Comparison of ENCODE assay signal across 13 cellular contexts in genomic region chr22:37178350-37179125, GRCh38. TPM values are rescaled to one million over a fixed set of nuclear protein-coding genes. Genes with fewer than 3 reads are reported as not detected.
DNase-seq lines count a peak whose midpoint lies in the region; ATAC-seq, FAIRE-seq and TF ChIP-seq lines count a peak whose summit lies in the region.
"Had no signal": no experiment of that assay in that cellular context is flagged by ENCODE, and none has a peak within 500 bp of the region (broad histone marks: within the 10 kb centered on the region; RNA-seq: fewer than 3 reads in every experiment).

No MANE protein-coding gene starts in this region.

- H3K4me1 ChIP-seq in endothelial cell of umbilical vein (ENCODE audit: control insufficient read depth, extremely low read depth, insufficient read depth, low read length) (peaks cover 30% of the 10 kb centered on the region), thyroid gland (peaks cover 0 to 30% of the 10 kb centered on the region in 2 donors)

- H3K27ac ChIP-seq in endothelial cell of umbilical vein (ENCODE audit: insufficient read depth, low read depth, low read length): peak overlapping the region; percentile 82
- H3K27ac ChIP-seq in thyroid gland: peak overlapping the region in 1 of 3 donors; percentile 52
- H3K27ac ChIP-seq: 22Rv1, ovary had no signal

- peaks cover 10% of the 10 kb centered on the region for H3K36me3 Mint-ChIP-seq in mesothelial cell of epicardium
- H3K36me3 Mint-ChIP-seq in activated T-helper 2 cell treated with anti-CD3 and anti-CD28 coated beads, Interferon-gamma antibody, Interleukin-2, Interleukin-4, amounts not matched to agents 10 μg/mL and 5 μg/mL and 100 μg/mL, durations not matched to agents 14 hours and 24 hours and 36 hours (ENCODE audit: low read depth): peaks cover 2% of the 10 kb centered on the region

- no peaks in the 10 kb centered on the region for H3K9me1 ChIP-seq in endothelial cell of umbilical vein (replicated peaks; ENCODE audit: control insufficient read depth, extremely low read depth, insufficient read depth, low read length)

- H3K4me3 Mint-ChIP-seq in mesothelial cell of epicardium: no peak overlapping the region
- H3K4me3 Mint-ChIP-seq in activated T-helper 2 cell treated with anti-CD3 and anti-CD28 coated beads, Interferon-gamma antibody, Interleukin-2, Interleukin-4, amounts not matched to agents 10 μg/mL and 5 μg/mL and 100 μg/mL, durations not matched to agents 14 hours and 24 hours and 36 hours (ENCODE audit: low read depth): no peak overlapping the region

- H3K9me3 ChIP-seq in endothelial cell of umbilical vein (replicated peaks; ENCODE audit: control insufficient read depth, insufficient read depth, low read length) (no peaks in the 10 kb centered on the region), thyroid gland (no peaks in the 10 kb centered on the region)
- H3K9me3 ChIP-seq: ovary had no signal

- CTCF ChIA-PET in endothelial cell of umbilical vein (lab: Charles Lee): interaction anchor here (2.3 to 5.5 kb wide), 4 partner anchors 9 to 20 kb away, joined by 6 to 54 read pairs (median 8); partner anchors contain the start of gene C1QTNF6

- H3K27me3 ChIP-seq in endothelial cell of umbilical vein (ENCODE audit: control insufficient read depth in 2 of 2, insufficient read depth in 2 of 2, low read length in 2 of 2): no peaks in the 10 kb centered on the region
- no peaks in the 10 kb centered on the region for H3K27me3 ChIP-seq in thyroid gland
- H3K27me3 ChIP-seq: ovary had no signal

- H3K4me3 ChIP-seq in endothelial cell of umbilical vein (replicated peaks in 1 of 3; ENCODE audit: insufficient read depth in 1 of 3, low read depth in 1 of 3, low read length in 3 of 3) (no peak overlapping the region), thyroid gland (replicated peaks in 1 of 3) (no peak overlapping the region)
- H3K4me3 ChIP-seq: ovary had no signal

- no peaks in the 10 kb centered on the region for H3K27me3 Mint-ChIP-seq in mesothelial cell of epicardium (ENCODE audit: low read depth)
- H3K27me3 Mint-ChIP-seq in activated T-helper 2 cell treated with anti-CD3 and anti-CD28 coated beads, Interferon-gamma antibody, Interleukin-2, Interleukin-4, amounts not matched to agents 10 μg/mL and 5 μg/mL and 100 μg/mL, durations not matched to agents 14 hours and 24 hours and 36 hours (ENCODE audit: low read depth): no peaks in the 10 kb centered on the region

- TF ChIP-seq POLR2A in endothelial cell of umbilical vein (IDR thresholded peaks at IDR 0.05; ENCODE audit: low read depth, low read length): no peak
- TF ChIP-seq POLR2A in thyroid gland (IDR thresholded peaks at IDR 0.05): no peak

- BruUV-seq in endothelial cell of umbilical vein (replicated peaks; lab: Mats Ljungman, UMichigan): no TSS peak

- peak; percentile 4 for DNase-seq in DMS79 treated with DMSO at 0.1 percent for 48 hours (lab: John Stamatoyannopoulos, UW)
- no peak for DNase-seq in DMS79 (lab: John Stamatoyannopoulos, UW)
- peak; percentile 65 for DNase-seq in endothelial cell of umbilical vein (ENCODE audit: low read depth, low spot score)
- DNase-seq in mesothelial cell of epicardium (ENCODE audit: low spot score in 2 of 2, unreplicated experiment in 2 of 2): no peak
- peak; percentile 30 to 37 for DNase-seq in thyroid gland
- DNase-seq in amniotic stem cell (lab: John Stamatoyannopoulos, UW): no peak
- DNase-seq in activated T-helper 2 cell treated with anti-CD3 and anti-CD28 coated beads, Interferon-gamma antibody, Interleukin-2, Interleukin-4, amounts not matched to agents 10 μg/mL and 5 μg/mL and 100 μg/mL, durations not matched to agents 14 hours and 24 hours and 36 hours (ENCODE audit: low spot score): no peak
- DNase-seq: KBM-7, NCI-H774 had no signal

- POLR2A ChIA-PET in endothelial cell of umbilical vein (lab: Charles Lee): interaction anchor here (0.8 kb wide), 1 partner anchor 9 kb away, joined by 3 read pairs; the partner anchor contains the start of gene C1QTNF6

- no peaks in the 10 kb centered on the region for H3K36me3 ChIP-seq in endothelial cell of umbilical vein (ENCODE audit: control insufficient read depth in 2 of 2, extremely low read depth in 1 of 2, insufficient read depth in 2 of 2, low read length in 2 of 2)
- no peaks in the 10 kb centered on the region for H3K36me3 ChIP-seq in thyroid gland
- H3K36me3 ChIP-seq: ovary had no signal

- H3K9me3 Mint-ChIP-seq in mesothelial cell of epicardium: no peaks in the 10 kb centered on the region
- no peaks in the 10 kb centered on the region for H3K9me3 Mint-ChIP-seq in activated T-helper 2 cell treated with anti-CD3 and anti-CD28 coated beads, Interferon-gamma antibody, Interleukin-2, Interleukin-4, amounts not matched to agents 10 μg/mL and 5 μg/mL and 100 μg/mL, durations not matched to agents 14 hours and 24 hours and 36 hours

- no peaks in the 10 kb centered on the region for H4K20me1 ChIP-seq in endothelial cell of umbilical vein (replicated peaks; ENCODE audit: control insufficient read depth, extremely low read depth, insufficient read depth, low read length)

- no peak overlapping the region for H3K4me2 ChIP-seq in endothelial cell of umbilical vein (ENCODE audit: insufficient read depth, low read length)

- 47 to 52% methylated on average over 11 to 16 of the region's 17 CpGs for WGBS in thyroid gland, 2 donors

- H3K4me1 Mint-ChIP-seq in mesothelial cell of epicardium: peaks cover 32% of the 10 kb centered on the region
- H3K4me1 Mint-ChIP-seq in activated T-helper 2 cell treated with anti-CD3 and anti-CD28 coated beads, Interferon-gamma antibody, Interleukin-2, Interleukin-4, amounts not matched to agents 10 μg/mL and 5 μg/mL and 100 μg/mL, durations not matched to agents 14 hours and 24 hours and 36 hours (ENCODE audit: low read depth): peaks cover 9% of the 10 kb centered on the region

- ATAC-seq in GM21529 (IDR thresholded peaks at IDR 0.05; ENCODE audit: unreplicated experiment): no peak

- peak; percentile 76 for FAIRE-seq in endothelial cell of umbilical vein (lab: Jason Lieb, UNC)

- peak overlapping the region; percentile 60 for H3K27ac Mint-ChIP-seq in mesothelial cell of epicardium
- no peak overlapping the region for H3K27ac Mint-ChIP-seq in activated T-helper 2 cell treated with anti-CD3 and anti-CD28 coated beads, Interferon-gamma antibody, Interleukin-2, Interleukin-4, amounts not matched to agents 10 μg/mL and 5 μg/mL and 100 μg/mL, durations not matched to agents 14 hours and 24 hours and 36 hours

- H3K9ac ChIP-seq in endothelial cell of umbilical vein (replicated peaks; ENCODE audit: extremely low read depth, insufficient read depth, low read length): no peak overlapping the region

- H2AFZ ChIP-seq in endothelial cell of umbilical vein (ENCODE audit: low read depth, low read length): peak overlapping the region; percentile 2

- dilution Hi-C loops in endothelial cell of umbilical vein (cut with MboI; ENCODE audit: extremely low pct_ligation_motif_present, low sequenced_read_pairs): no loop called here

- no peak for TF ChIP-seq CTCF in endothelial cell of umbilical vein (IDR thresholded peaks at IDR 0.05; ENCODE audit: extremely low read depth in 1 of 2, insufficient read depth in 1 of 2, low read depth in 1 of 2, low read length in 2 of 2)
- no peak for TF ChIP-seq CTCF in mesothelial cell of epicardium (IDR thresholded peaks at IDR 0.05; ENCODE audit: unreplicated experiment)
- TF ChIP-seq CTCF in thyroid gland (IDR thresholded peaks at IDR 0.05): no peak

- no peaks in the 10 kb centered on the region for H3K79me2 ChIP-seq in endothelial cell of umbilical vein (ENCODE audit: control insufficient read depth, insufficient read depth, low read length)

- intact Hi-C loops in endothelial cell of umbilical vein (cut with micrococcal nuclease) (no loop called here), thyroid gland (cut with DNase I) (no loop called here)
- intact Hi-C loops in activated T-helper 2 cell treated with anti-CD3 and anti-CD28 coated beads, Interferon-gamma antibody, Interleukin-2, Interleukin-4, amounts not matched to agents 10 μg/mL and 5 μg/mL and 100 μg/mL, durations not matched to agents 14 hours and 24 hours and 36 hours (cut with micrococcal nuclease): no loop called here

RNA-seq across cellular contexts. Expression of gene C1QTNF6, which starts 9.5 kb away (rescaled TPM):
- 27.6 and 31.5 TPM in 2 replicates for total RNA-seq in endothelial cell of umbilical vein
- polyA plus RNA-seq in endothelial cell of umbilical vein: 20.2 and 23.6 TPM in 2 replicates
- 13.0 and 13.9 TPM in 2 replicates for polyA plus RNA-seq in endothelial cell of umbilical vein (2011; cell fraction: cytosol; rRNA removed)
- 21.5 and 22.1 TPM in 2 replicates for polyA plus RNA-seq in endothelial cell of umbilical vein (2011; cell fraction: nucleus; rRNA removed)
- 10.6 and 12.3 TPM in 2 replicates for polyA plus RNA-seq in endothelial cell of umbilical vein (2012)
- 9.3 and 12.7 TPM in 2 replicates for polyA minus RNA-seq in endothelial cell of umbilical vein
- 24.2 TPM for polyA minus RNA-seq in endothelial cell of umbilical vein (2011; cell fraction: cytosol; rRNA and poly(A)+ RNA removed)
- polyA minus RNA-seq in endothelial cell of umbilical vein (2011; cell fraction: nucleus; rRNA and poly(A)+ RNA removed): 7.0 and 7.6 TPM in 2 replicates
- total RNA-seq in mesothelial cell of epicardium: 51.8 to 58.3 TPM (median 54.1 TPM) in 3 replicates
- 1 to 10 TPM; 1.7 to 4.8 (median 3.6) TPM for total RNA-seq in thyroid gland
- total RNA-seq in activated T-helper 2 cell treated with anti-CD3 and anti-CD28 coated beads, Interferon-gamma antibody, Interleukin-2, Interleukin-4, amounts not matched to agents 10 μg/mL and 5 μg/mL and 100 μg/mL, durations not matched to agents 14 hours and 24 hours and 36 hours: 7.5 and 7.7 TPM in 2 replicates

RNA-seq across cellular contexts. Expression of gene IL2RB, which starts 28.8 kb away (rescaled TPM):
- total RNA-seq in endothelial cell of umbilical vein (not detected in 2 replicates), mesothelial cell of epicardium (1.6 to 2.1 TPM (median 1.7 TPM) in 3 replicates), thyroid gland (1 to 10 TPM in 1 of 4 donors, under 1 TPM in 3; 0.11 to 1.7 (median 0.73) TPM)
- polyA plus RNA-seq in endothelial cell of umbilical vein: 0.01 and 0.10 TPM in 2 replicates
- not detected in 2 replicates for polyA plus RNA-seq in endothelial cell of umbilical vein (2011; cell fraction: cytosol; rRNA removed)
- not detected in 2 replicates for polyA plus RNA-seq in endothelial cell of umbilical vein (2011; cell fraction: nucleus; rRNA removed)
- not detected in 2 replicates for polyA plus RNA-seq in endothelial cell of umbilical vein (2012)
- not detected in 2 replicates for polyA minus RNA-seq in endothelial cell of umbilical vein
- polyA minus RNA-seq in endothelial cell of umbilical vein (2011; cell fraction: cytosol; rRNA and poly(A)+ RNA removed): not detected
- not detected in 2 replicates for polyA minus RNA-seq in endothelial cell of umbilical vein (2011; cell fraction: nucleus; rRNA and poly(A)+ RNA removed)
- 404 and 410 TPM in 2 replicates for total RNA-seq in activated T-helper 2 cell treated with anti-CD3 and anti-CD28 coated beads, Interferon-gamma antibody, Interleukin-2, Interleukin-4, amounts not matched to agents 10 μg/mL and 5 μg/mL and 100 μg/mL, durations not matched to agents 14 hours and 24 hours and 36 hours

RNA-seq across cellular contexts. Expression of gene SSTR3, which starts 33.7 kb away (rescaled TPM):
- not detected in 2 replicates for total RNA-seq in endothelial cell of umbilical vein
- not detected in 2 replicates for polyA plus RNA-seq in endothelial cell of umbilical vein
- polyA plus RNA-seq in endothelial cell of umbilical vein (2011; cell fraction: cytosol; rRNA removed): not detected in 2 replicates
- not detected in 2 replicates for polyA plus RNA-seq in endothelial cell of umbilical vein (2011; cell fraction: nucleus; rRNA removed)
- not detected in 2 replicates for polyA plus RNA-seq in endothelial cell of umbilical vein (2012)
- not detected in 2 replicates for polyA minus RNA-seq in endothelial cell of umbilical vein
- not detected for polyA minus RNA-seq in endothelial cell of umbilical vein (2011; cell fraction: cytosol; rRNA and poly(A)+ RNA removed)
- not detected in 2 replicates for polyA minus RNA-seq in endothelial cell of umbilical vein (2011; cell fraction: nucleus; rRNA and poly(A)+ RNA removed)
- 0.61 to 0.82 TPM (median 0.69 TPM) in 3 replicates for total RNA-seq in mesothelial cell of epicardium
- under 1 TPM in 3 of 4 donors, not detected in 1; 0.11 to 0.24 (median 0.13) TPM for total RNA-seq in thyroid gland
- total RNA-seq in activated T-helper 2 cell treated with anti-CD3 and anti-CD28 coated beads, Interferon-gamma antibody, Interleukin-2, Interleukin-4, amounts not matched to agents 10 μg/mL and 5 μg/mL and 100 μg/mL, durations not matched to agents 14 hours and 24 hours and 36 hours: 0.64 and 0.75 TPM in 2 replicates
- total RNA-seq: glomerular endothelial cell had no signal

Comparison
In these comparisons a context has a peak if more than half of its experiments do, and no peak if none do; other contexts are left out.
1. DNase-seq: peak in DMS79 treated with DMSO at 0.1 percent for 48 hours (single experiment), endothelial cell of umbilical vein (single experiment) and thyroid gland (2 of 2); none in DMS79 (single experiment), mesothelial cell of epicardium (0 of 2), amniotic stem cell (single experiment) and activated T-helper 2 cell treated with anti-CD3 and anti-CD28 coated beads, Interferon-gamma antibody, Interleukin-2, Interleukin-4, amounts not matched to agents 10 μg/mL and 5 μg/mL and 100 μg/mL, durations not matched to agents 14 hours and 24 hours and 36 hours (single experiment).
2. RNA of gene IL2RB, which starts 28.8 kb away (total RNA-seq): 404 to 410 TPM in activated T-helper 2 cell treated with anti-CD3 and anti-CD28 coated beads, Interferon-gamma antibody, Interleukin-2, Interleukin-4, amounts not matched to agents 10 μg/mL and 5 μg/mL and 100 μg/mL, durations not matched to agents 14 hours and 24 hours and 36 hours; 1.6 to 2.1 TPM in mesothelial cell of epicardium, 0.11 to 1.7 TPM in thyroid gland and not detected in endothelial cell of umbilical vein; every median in the first group is over 100 times any median in the second.